Comparison of ENCODE assay signal across 12 cellular contexts in the genomic region with DNA sequence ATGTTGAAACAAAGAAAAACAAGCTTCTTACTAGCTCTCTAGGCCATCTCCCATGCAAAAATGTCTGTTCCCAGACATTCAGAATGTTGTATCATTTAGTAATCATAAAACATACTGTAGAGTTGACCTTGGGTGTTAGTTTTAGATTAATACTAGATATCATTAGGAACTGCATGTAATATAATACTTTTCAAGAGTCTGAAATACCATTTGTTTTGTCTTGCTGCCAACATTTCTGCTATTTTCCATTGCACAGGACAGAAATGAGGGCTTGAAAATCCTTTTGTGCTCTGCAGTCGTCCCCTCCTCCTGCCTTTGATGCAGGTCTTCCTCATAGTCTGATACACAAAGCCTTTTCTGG.
DNase-seq lines count a peak whose midpoint lies in the region; ATAC-seq and TF ChIP-seq lines count a peak whose summit lies in the region.
"Had no signal": no experiment of that assay in that cellular context is flagged by ENCODE, and none has a peak within 500 bp of the region (broad histone marks: within the 10 kb centered on the region; RNA-seq: fewer than 3 reads in every experiment).

No MANE protein-coding gene starts in this region.

- H2AFZ ChIP-seq in ACC112 (ENCODE audit: low read length, unreplicated experiment), result peak overlapping the region; percentile 54

- peak overlapping the region in 1 of 3 experiments; percentile 17 for H3K4me3 Mint-ChIP-seq in nephron
- H3K4me3 Mint-ChIP-seq in CD4-positive, alpha-beta T cell, result no peak overlapping the region
- H3K4me3 Mint-ChIP-seq: activated CD4-positive, alpha-beta T cell treated with anti-CD3 and anti-CD28 coated beads, Interleukin-2, amount 10 ng/mL, durations not matched to agents 7 days and 5 days; activated naive CD8-positive, alpha-beta T cell treated with anti-CD3 and anti-CD28 coated beads, Interleukin-2, amount 10 ng/mL, durations not matched to agents 7 days and 5 days; natural killer cell had no signal

- H3K79me2 ChIP-seq in ACC112 (ENCODE audit: control insufficient read depth, insufficient read depth, low read length, unreplicated experiment), result no peaks in the 10 kb centered on the region

- ATAC-seq in CD4-positive, alpha-beta T cell (ENCODE audit: poor library complexity), result no peak
- no peak for ATAC-seq in esophagus mucosa
- ATAC-seq: gastrocnemius medialis, natural killer cell had no signal

- POLR2A ChIA-PET in CD4-positive, alpha-beta T cell (lab: Charles Lee), result interaction anchor here (0.6 to 1.5 kb wide), 2 partner anchors 9 to 19 kb away, joined by 3 to 4 read pairs; no protein-coding TSS in a partner anchor

- intact Hi-C loops in CD4-positive, alpha-beta T cell (cut with DNase I, micrococcal nuclease), result no loop called here

- H3K9me3 Mint-ChIP-seq in nephron, result peaks cover 4% of the 10 kb centered on the region
- H3K9me3 Mint-ChIP-seq in CD4-positive, alpha-beta T cell, result no peaks in the 10 kb centered on the region
- H3K9me3 Mint-ChIP-seq: activated CD4-positive, alpha-beta T cell treated with anti-CD3 and anti-CD28 coated beads, Interleukin-2, amount 10 ng/mL, durations not matched to agents 7 days and 5 days; natural killer cell had no signal

- no peak for TF ChIP-seq CTCF in nephron (IDR thresholded peaks at IDR 0.05; ENCODE audit: unreplicated experiment in 3 of 3)
- TF ChIP-seq CTCF in CD4-positive, alpha-beta T cell (IDR thresholded peaks at IDR 0.05), result no peak

- no peak overlapping the region for H3K4me3 ChIP-seq in ACC112 (ENCODE audit: low read depth, low read length)
- H3K4me3 ChIP-seq: gastrocnemius medialis had no signal

- peak overlapping the region; percentile 71 for H3K27ac ChIP-seq in ACC112 (ENCODE audit: low read depth, low read length)
- no peak overlapping the region for H3K27ac ChIP-seq in CD4-positive, alpha-beta T cell (ENCODE audit: low read depth, low read length)
- H3K27ac ChIP-seq: gastrocnemius medialis had no signal

- H3K4me1 Mint-ChIP-seq in nephron, result peaks cover 32% of the 10 kb centered on the region
- H3K4me1 Mint-ChIP-seq in CD4-positive, alpha-beta T cell (ENCODE audit: low read depth), result peaks cover 17% of the 10 kb centered on the region

- H3K4me1 ChIP-seq in ACC112 (ENCODE audit: control insufficient read depth, insufficient read depth, low read length, unreplicated experiment), result peaks cover 23% of the 10 kb centered on the region

- CTCF ChIA-PET in CD4-positive, alpha-beta T cell (lab: Charles Lee), result no interaction called here

- H3K27me3 ChIP-seq in ACC112 (ENCODE audit: insufficient read depth, low read length), result no peaks in the 10 kb centered on the region
- H3K27me3 ChIP-seq in CD4-positive, alpha-beta T cell (ENCODE audit: control insufficient read depth, insufficient read depth, low read length), result no peaks in the 10 kb centered on the region
- H3K27me3 ChIP-seq: gastrocnemius medialis had no signal

- H3K27ac Mint-ChIP-seq in nephron, result peak overlapping the region; percentile 93 to 95 (median 94)
- no peak overlapping the region for H3K27ac Mint-ChIP-seq in CD4-positive, alpha-beta T cell
- H3K27ac Mint-ChIP-seq: activated CD4-positive, alpha-beta T cell treated with anti-CD3 and anti-CD28 coated beads, Interleukin-2, amount 10 ng/mL, durations not matched to agents 7 days and 5 days; activated naive CD8-positive, alpha-beta T cell treated with anti-CD3 and anti-CD28 coated beads, Interleukin-2, amount 10 ng/mL, durations not matched to agents 7 days and 5 days; natural killer cell had no signal

- H3K27me3 Mint-ChIP-seq in nephron (ENCODE audit: low read depth), result no peaks in the 10 kb centered on the region
- H3K27me3 Mint-ChIP-seq in CD4-positive, alpha-beta T cell, result no peaks in the 10 kb centered on the region
- H3K27me3 Mint-ChIP-seq: activated CD4-positive, alpha-beta T cell treated with anti-CD3 and anti-CD28 coated beads, Interleukin-2, amount 10 ng/mL, durations not matched to agents 7 days and 5 days had no signal

- H3K36me3 ChIP-seq in ACC112 (ENCODE audit: insufficient read depth, low read length), result no peaks in the 10 kb centered on the region
- H3K36me3 ChIP-seq: gastrocnemius medialis had no signal

- no peaks in the 10 kb centered on the region for H3K36me3 Mint-ChIP-seq in nephron (ENCODE audit: low read depth)
- H3K36me3 Mint-ChIP-seq in CD4-positive, alpha-beta T cell (ENCODE audit: low read depth), result no peaks in the 10 kb centered on the region
- H3K36me3 Mint-ChIP-seq: activated naive CD8-positive, alpha-beta T cell treated with anti-CD3 and anti-CD28 coated beads, Interleukin-2, amount 10 ng/mL, durations not matched to agents 7 days and 5 days; natural killer cell had no signal

- no peaks in the 10 kb centered on the region for H3K9me3 ChIP-seq in CD4-positive, alpha-beta T cell (ENCODE audit: control insufficient read depth, low read length)
- H3K9me3 ChIP-seq: gastrocnemius medialis had no signal

- peak; percentile 81 for DNase-seq in NCI-H1105 treated with DMSO at 0.1 percent for 48 hours (lab: John Stamatoyannopoulos, UW)
- DNase-seq in dermis microvascular lymphatic vessel endothelial cell (ENCODE audit: low read depth in 2 of 2), result peak; percentile 43 to 54
- no peak for DNase-seq in AML-193 (lab: John Stamatoyannopoulos, UW)
- no peak for DNase-seq in HCEC 1CT
- no peak for DNase-seq in CD4-positive, alpha-beta T cell
- DNase-seq: activated CD4-positive, alpha-beta T cell treated with anti-CD3 and anti-CD28 coated beads, Interleukin-2, amount 10 ng/mL, durations not matched to agents 7 days and 5 days; activated naive CD8-positive, alpha-beta T cell treated with anti-CD3 and anti-CD28 coated beads, Interleukin-2, amount 10 ng/mL, durations not matched to agents 7 days and 5 days; gastrocnemius medialis; natural killer cell had no signal

Comparison
In these comparisons a context has a peak if more than half of its experiments do, and no peak if none do; other contexts are left out.
1. DNase-seq: peak in NCI-H1105 treated with DMSO at 0.1 percent for 48 hours (single experiment) and dermis microvascular lymphatic vessel endothelial cell (2 of 2); none in AML-193 (0 of 2), HCEC 1CT (single experiment) and CD4-positive, alpha-beta T cell (0 of 10).